Comparison of ENCODE assay signal across 8 cellular contexts in genomic region chr15:42495361-42496212, GRCh38. TPM values are rescaled to one million over a fixed set of nuclear protein-coding genes. Genes with fewer than 3 reads are reported as not detected.
A peak's percentile ranks its signal among the peaks of the same experiment; 100 is the strongest.
DNase-seq lines count a peak whose midpoint lies in the region; ATAC-seq and TF ChIP-seq lines count a peak whose summit lies in the region.

Gene SNAP23 (plus strand): TSS chr15:42495634. CDS start chr15:42511847, 16,213 bp downstream.

- TF ChIP-seq CTCF in GM13976 (IDR thresholded peaks at IDR 0.05; ENCODE audit: borderline replicate concordance, control extremely low read depth, extremely low read depth, insufficient read depth, missing control alignments) (no peak), prostate gland (IDR thresholded peaks at IDR 0.05) (peak in 1 of 4 experiments; percentile 22)

- H3K27ac ChIP-seq in angular gyrus (ENCODE audit: low read depth, low read length): peak within 1 kb of the TSS; percentile 99
- peak within 1 kb of the TSS; percentile 93 to 94 for H3K27ac ChIP-seq in prostate gland

- H3K4me3 ChIP-seq in prostate gland: peak within 1 kb of the TSS; percentile 62 to 82

- no peaks in the 10 kb centered on the region for H3K36me3 ChIP-seq in prostate gland

- peaks cover 2% of the 10 kb centered on the region for H3K4me1 ChIP-seq in prostate gland (replicated peaks)

- in situ Hi-C loops in GM13976 (cut with MboI; ENCODE audit: low sequenced_read_pairs, unreplicated experiment): no loop called here

- under 1% methylated on average over 35 of the region's 43 CpGs for WGBS in prostate gland

- DNase-seq in GM13976 (ENCODE audit: low spot score): peak; percentile 92
- DNase-seq in NCI-H187 treated with DMSO at 0.1 percent for 48 hours (lab: John Stamatoyannopoulos, UW): peak; percentile 16
- peak; percentile 62 to 84 (median 73) for DNase-seq in T-helper 2 cell
- peak; percentile 95 for DNase-seq in left ventricle myocardium superior
- DNase-seq in prostate gland (ENCODE audit: low spot score): peak; percentile 96
- peak; percentile 94 for DNase-seq in ureter (ENCODE audit: low spot score)

- intact Hi-C loops in left ventricle myocardium superior (cut with micrococcal nuclease): no loop called here
- intact Hi-C loops in prostate gland (cut with DNase I): loop anchor here (2.0 kb wide), 1 partner anchor 53 kb away; the partner anchor contains the start of genes HAUS2 and LRRC57

- no peaks in the 10 kb centered on the region for H3K27me3 ChIP-seq in prostate gland (replicated peaks; ENCODE audit: insufficient read depth)

- ATAC-seq in HG02885 (IDR thresholded peaks at IDR 0.05; ENCODE audit: poor library complexity, unreplicated experiment) (peak; percentile 84), left ventricle myocardium superior (peak; percentile 94)

- peak; percentile 98 for TF ChIP-seq POLR2A in prostate gland (IDR thresholded peaks at IDR 0.05)

- no peaks in the 10 kb centered on the region for H3K9me3 ChIP-seq in prostate gland

RNA-seq across cellular contexts. Expression of gene SNAP23, which starts in this region (rescaled TPM):
- total RNA-seq in left ventricle myocardium superior: 23.8 TPM
- 10 to 100 TPM; 86.1 to 93.9 TPM for total RNA-seq in prostate gland
- total RNA-seq in ureter: 68.6 TPM

Comparison
In these comparisons a context has a peak if more than half of its experiments do, and no peak if none do; other contexts are left out.
1. Peak in every context shown above with its lines: DNase-seq, ATAC-seq, H3K4me3 ChIP-seq and H3K27ac ChIP-seq.
2. DNase-seq: peak in every context shown above with its lines; median percentile 96 in prostate gland; 95 in left ventricle myocardium superior; 94 in ureter; 92 in GM13976; 73 in T-helper 2 cell; 16 in NCI-H187 treated with DMSO at 0.1 percent for 48 hours.